In genomic region chr1:156920233-156921052, GRCh38 we compare ENCODE assay signal across 8 cellular contexts. TPM values are rescaled to one million over a fixed set of nuclear protein-coding genes. Genes with fewer than 3 reads are reported as not detected.
DNase-seq lines count a peak whose midpoint lies in the region; ATAC-seq, FAIRE-seq and TF ChIP-seq lines count a peak whose summit lies in the region.

TSS of gene LRRC71 (plus strand) at chr1:156920632. CDS start at chr1:156920804, 172 bp downstream.

- H3K27ac ChIP-seq in K562 (ENCODE audit: extremely low read depth, low read depth, low read length): no peak within 1 kb of the TSS

- peaks cover 8 to 17% of the 10 kb centered on the region in 2 experiments; a peak in 3 of 5 replicates for H3K27me3 ChIP-seq in K562 (ENCODE audit: control insufficient read depth in 2 of 2, insufficient read depth in 2 of 2, low read length in 2 of 2)

- TF ChIP-seq CTCF in K562 (IDR thresholded peaks at IDR 0.05 in 2 of 3, conservative IDR thresholded peaks at IDR 0.05 in 1 of 3; ENCODE audit: insufficient read depth in 2 of 3, low read depth in 1 of 3, low read length in 3 of 3): peak; percentile 97 to 98 (median 97)

- no peak for TF ChIP-seq POLR2A in K562 (conservative IDR thresholded peaks at IDR 0.05)

- H3K9ac ChIP-seq in K562 (ENCODE audit: insufficient read depth in 1 of 2, low read depth in 2 of 2, low read length in 2 of 2): peak within 1 kb of the TSS; percentile 46 to 91; a peak in 3 of 4 replicates

- H3K4me1 ChIP-seq in K562 (replicated peaks in 1 of 2; ENCODE audit: control insufficient read depth in 2 of 2, insufficient read depth in 2 of 2, low read length in 2 of 2): peaks cover 17 to 34% of the 10 kb centered on the region in 2 experiments

- peak within 1 kb of the TSS; percentile 91 for H2AFZ ChIP-seq in K562 (ENCODE audit: low read depth, low read length)

- WGBS in K562 (ENCODE audit: insufficient coverage, low coverage, missing lambda C conversion rate): 18% methylated on average over 45 of the region's 71 CpGs

- H3K4me2 ChIP-seq in K562 (ENCODE audit: insufficient read depth, low read length): peak within 1 kb of the TSS; percentile 71

- H3K79me2 ChIP-seq in K562 (ENCODE audit: control insufficient read depth, insufficient read depth, low read length): no peaks in the 10 kb centered on the region

- CTCF ChIA-PET in K562 (lab: Yijun Ruan, JAX; ENCODE audit: low intra/inter-chr PET ratio): interaction anchor here (0.6 to 2.9 kb wide), 9 partner anchors 10 to 231 kb away, joined by 3 to 19 read pairs (median 4); partner anchors contain the start of gene PEAR1

- H3K9me3 ChIP-seq in K562 (replicated peaks; ENCODE audit: control insufficient read depth, insufficient read depth, low read depth, low read length): peaks cover 3% of the 10 kb centered on the region; the same call in 1 of the 2 replicates

- no TSS peak for BruUV-seq in K562 (replicated peaks; lab: Mats Ljungman, UMichigan)

- peaks cover 3% of the 10 kb centered on the region; the same call in 1 of the 3 replicates for H3K36me3 ChIP-seq in K562 (ENCODE audit: control insufficient read depth, insufficient read depth, low read length)

- POLR2A ChIA-PET in K562 (lab: Yijun Ruan, JAX): interaction anchor here (0.7 to 1.6 kb wide), 3 partner anchors 9 to 235 kb away, joined by 3 to 4 read pairs (median 3); no protein-coding TSS in a partner anchor

- TF ChIP-seq EP300 in Ishikawa (IDR thresholded peaks at IDR 0.05; ENCODE audit: borderline replicate concordance) (no peak), K562 (IDR thresholded peaks at IDR 0.05; ENCODE audit: low read length) (no peak)

- H4K20me1 ChIP-seq in K562 (replicated peaks; ENCODE audit: control insufficient read depth, insufficient read depth, low read length): no peaks in the 10 kb centered on the region

- ATAC-seq in K562: peak; percentile 97
- no peak for ATAC-seq in GM19452 (IDR thresholded peaks at IDR 0.05; ENCODE audit: unreplicated experiment)
- ATAC-seq in HG02852 (IDR thresholded peaks at IDR 0.05; ENCODE audit: unreplicated experiment): no peak

- peak; percentile 60 for DNase-seq in COR-L47 (lab: John Stamatoyannopoulos, UW)
- DNase-seq in T-helper 22 cell (ENCODE audit: low read depth): peak; percentile 11
- peak; percentile 94 to 96 (median 95) for DNase-seq in K562 (ENCODE audit: extremely low read depth in 1 of 4, low spot score in 3 of 4)
- no peak for DNase-seq in skeletal muscle cell (ENCODE audit: low read depth)

- H3K9me1 ChIP-seq in K562 (ENCODE audit: control insufficient read depth, insufficient read depth, low read length): no peaks in the 10 kb centered on the region

- peak; percentile 52 for FAIRE-seq in K562 (lab: Jason Lieb, UNC)

- intact Hi-C loops in K562 (cut with micrococcal nuclease): loop anchor here (1.0 to 5.0 kb wide), 4 partner anchors 10 to 193 kb away; partner anchors contain the start of genes ISG20L2 and METTL25B

- peak; percentile 88 for TF ChIP-seq RAD21 in Ishikawa (IDR thresholded peaks at IDR 0.05; ENCODE audit: low read depth)
- peak; percentile 99 for TF ChIP-seq RAD21 in K562 (CRISPR knock-in tag; conservative IDR thresholded peaks at IDR 0.05 in 1 of 2, IDR thresholded peaks at IDR 0.05 in 1 of 2)

- H3K4me3 ChIP-seq in K562 (peak within 1 kb of the TSS; percentile 15; the same call in 1 of the 2 replicates), iPS-11a (ENCODE audit: low read depth, low read length) (peak within 1 kb of the TSS; percentile 39), skeletal muscle cell (ENCODE audit: low read depth, low read length) (peak within 1 kb of the TSS; percentile 32)

- in situ Hi-C loops in K562 (cut with MboI): no loop called here

TF ChIP-seq in Ishikawa, 13 proteins besides CTCF, POLR2A, EP300 and RAD21 (continues in another document):
- no peak for TF ChIP-seq CEBPB (IDR thresholded peaks at IDR 0.05)
- 0 out of 2 replicates have a peak, but pooled peaks have one; percentile 51 for TF ChIP-seq ZBTB7A (IDR thresholded peaks at IDR 0.05; ENCODE audit: low read depth)
- 0 out of 2 replicates have a peak, but pooled peaks have one; percentile 22 for TF ChIP-seq TCF12 (IDR thresholded peaks at IDR 0.05; ENCODE audit: low read depth)
- no peak for TF ChIP-seq REST (IDR thresholded peaks at IDR 0.05; ENCODE audit: low read depth)
- peak; percentile 73 for TF ChIP-seq MAX (IDR thresholded peaks at IDR 0.05)

TF ChIP-seq in K562, 482 proteins besides CTCF, POLR2A, EP300 and RAD21 (continues in another document):
- TF ChIP-seq ARID1B (IDR thresholded peaks at IDR 0.05) (0 out of 2 replicates have a peak, but pooled peaks have one; percentile 27), ZNF592 (IDR thresholded peaks at IDR 0.05) (peak; percentile 68), CXXC5 (CRISPR knock-in tag; IDR thresholded peaks at IDR 0.05) (peak; percentile 83), POLR2B (IDR thresholded peaks at IDR 0.05; ENCODE audit: low read depth, partially characterized antibody) (no peak), ZNF282 (CRISPR knock-in tag; IDR thresholded peaks at IDR 0.05) (0 out of 2 replicates have a peak, but pooled peaks have one; percentile 28), HMBOX1 (IDR thresholded peaks at IDR 0.05) (no peak), FOXK2 (conservative IDR thresholded peaks at IDR 0.05 in 1 of 2, IDR thresholded peaks at IDR 0.05 in 1 of 2; ENCODE audit: low read depth in 2 of 2) (no peak), ZNF431 (CRISPR knock-in tag; IDR thresholded peaks at IDR 0.05) (peak; percentile 45; the same call in 1 of the 2 replicates), SMAD4 (CRISPR knock-in tag; conservative IDR thresholded peaks at IDR 0.05) (peak; percentile 68), ATF1 (CRISPR knock-in tag; IDR thresholded peaks at IDR 0.05) (no peak), ATF1 (tag; IDR thresholded peaks at IDR 0.05) (peak; percentile 39)

RNA-seq across cellular contexts. Expression of gene LRRC71, which starts in this region (rescaled TPM):
- total RNA-seq in K562 (2011; cell fraction: chromatin; rRNA removed; ENCODE audit: low replicate concordance): 2.2 and 3.8 TPM in 2 replicates
- total RNA-seq in K562 (2011; cell fraction: nucleolus; rRNA removed): 2.5 and 4.9 TPM in 2 replicates
- total RNA-seq in K562 (2011; cell fraction: nucleoplasm; rRNA removed): 2.4 and 2.8 TPM in 2 replicates
- total RNA-seq in K562 (2014; rRNA removed) (0.64 TPM in 1 of 2 replicates, not detected in the other), K562 (2014; rRNA removed; fragmentation: Illumina TruSeq; extraction: Trizol) (0.22 and 0.51 TPM in 2 replicates), K562 (2015; rRNA removed; fragmentation: Illumina TruSeq; extraction: Trizol) (not detected in 2 replicates), K562 (2021) (0.45 and 1.2 TPM in 2 replicates)
- polyA plus RNA-seq in K562 (2011; rRNA removed) (0.87 and 1.1 TPM in 2 replicates), K562 (2014; fragmentation: Illumina TruSeq; extraction: Trizol) (0.06 and 0.51 TPM in 2 replicates), K562 (2014; fragmentation: Nextera tagmentation; extraction: Ambion mirVana) (under 1 TPM; 0.23 to 0.38 TPM), K562 (2014; rRNA removed) (0.19 and 0.91 TPM in 2 replicates)
- polyA plus RNA-seq in K562 (2011; cell fraction: cytosol; rRNA removed): 0.99 and 1.4 TPM in 2 replicates
- 2.4 and 4.3 TPM in 2 replicates for polyA plus RNA-seq in K562 (2011; cell fraction: nucleus; rRNA removed)
- 0.90 and 0.99 TPM in 2 replicates for polyA plus RNA-seq in K562 (2012)
- polyA minus RNA-seq in K562 (2011; rRNA and poly(A)+ RNA removed): 0.54 and 0.63 TPM in 2 replicates
- polyA minus RNA-seq in K562 (2011; cell fraction: cytosol; rRNA and poly(A)+ RNA removed): 1.5 TPM in 1 of 2 replicates, not detected in the other
- polyA minus RNA-seq in K562 (2011; cell fraction: nucleus; rRNA and poly(A)+ RNA removed): 1.1 and 1.4 TPM in 2 replicates
